11 cellular contexts compared by ENCODE assay signal in genomic region chr1:81804320-81804719, GRCh38. TPM values are rescaled to one million over a fixed set of nuclear protein-coding genes. Genes with fewer than 3 reads are reported as not detected.
A peak's percentile ranks its signal among the peaks of the same experiment; 100 is the strongest.
DNase-seq lines count a peak whose midpoint lies in the region; ATAC-seq and TF ChIP-seq lines count a peak whose summit lies in the region.
"Had no signal": no experiment of that assay in that cellular context is flagged by ENCODE, and none has a peak within 500 bp of the region (broad histone marks: within the 10 kb centered on the region; RNA-seq: fewer than 3 reads in every experiment).

No MANE protein-coding gene starts in this region.

- no peaks in the 10 kb centered on the region for H3K4me1 ChIP-seq in NT2/D1 (ENCODE audit: insufficient read depth, insufficient read length)
- H3K4me1 ChIP-seq in endocrine pancreas (ENCODE audit: control insufficient read depth, insufficient read depth, low read length) = no peaks in the 10 kb centered on the region
- peaks cover 8% of the 10 kb centered on the region for H3K4me1 ChIP-seq in lower lobe of right lung
- peaks cover 8 to 36% of the 10 kb centered on the region in 2 donors for H3K4me1 ChIP-seq in thoracic aorta (ENCODE audit: control insufficient read depth in 1 of 2, low read depth in 2 of 2)

- TF ChIP-seq CTCF in lower lobe of right lung (IDR thresholded peaks at IDR 0.05) (no peak), thoracic aorta (IDR thresholded peaks at IDR 0.05) (no peak)

- H3K9me3 Mint-ChIP-seq in activated CD4-positive, alpha-beta T cell treated with anti-CD3 and anti-CD28 coated beads, Interleukin-2, amount 10 ng/mL, durations not matched to agents 24 days and 14 days = no peaks in the 10 kb centered on the region

- H3K9ac ChIP-seq in NT2/D1 (ENCODE audit: insufficient read length, low read depth) (peak overlapping the region; percentile 99), endocrine pancreas (ENCODE audit: control insufficient read depth, insufficient read depth, low read length) (no peak overlapping the region)

- ATAC-seq in lower lobe of right lung = no peak
- ATAC-seq in thoracic aorta (ENCODE audit: insufficient number of reproducible peaks, low FRiP score, low read depth) = no peak
- no peak for ATAC-seq in HG02970 (IDR thresholded peaks at IDR 0.05; ENCODE audit: low FRiP score, unreplicated experiment)
- ATAC-seq: T-cell had no signal

- no peak overlapping the region for H3K27ac Mint-ChIP-seq in activated CD4-positive, alpha-beta T cell treated with anti-CD3 and anti-CD28 coated beads, Interleukin-2, amount 10 ng/mL, durations not matched to agents 24 days and 14 days
- H3K27ac Mint-ChIP-seq: T-cell had no signal

- peaks cover 52% of the 10 kb centered on the region for H3K27me3 Mint-ChIP-seq in activated CD4-positive, alpha-beta T cell treated with anti-CD3 and anti-CD28 coated beads, Interleukin-2, amount 10 ng/mL, durations not matched to agents 24 days and 14 days

- H3K27ac ChIP-seq in lower lobe of right lung (peak overlapping the region; percentile 91), thoracic aorta (peak overlapping the region in 1 of 2 donors; percentile 98)

- no peaks in the 10 kb centered on the region for H3K36me3 ChIP-seq in NT2/D1 (ENCODE audit: insufficient read depth, insufficient read length, low read length)
- H3K36me3 ChIP-seq in endocrine pancreas (ENCODE audit: control insufficient read depth, insufficient read depth, low read length) = no peaks in the 10 kb centered on the region
- H3K36me3 ChIP-seq in lower lobe of right lung = no peaks in the 10 kb centered on the region
- no peaks in the 10 kb centered on the region for H3K36me3 ChIP-seq in thoracic aorta
- H3K36me3 ChIP-seq: MG63 had no signal

- no peaks in the 10 kb centered on the region for H3K27me3 ChIP-seq in NT2/D1 (ENCODE audit: insufficient read depth, insufficient read length)
- H3K27me3 ChIP-seq in endocrine pancreas (ENCODE audit: control insufficient read depth, insufficient read depth, low read length) = peaks cover 5% of the 10 kb centered on the region
- peaks cover 9% of the 10 kb centered on the region for H3K27me3 ChIP-seq in lower lobe of right lung (ENCODE audit: low read depth)
- H3K27me3 ChIP-seq in thoracic aorta (replicated peaks; ENCODE audit: insufficient read depth) = no peaks in the 10 kb centered on the region

- H3K4me1 Mint-ChIP-seq in activated CD4-positive, alpha-beta T cell treated with anti-CD3 and anti-CD28 coated beads, Interleukin-2, amount 10 ng/mL, durations not matched to agents 24 days and 14 days = no peaks in the 10 kb centered on the region

- H3K4me3 Mint-ChIP-seq in activated CD4-positive, alpha-beta T cell treated with anti-CD3 and anti-CD28 coated beads, Interleukin-2, amount 10 ng/mL, durations not matched to agents 24 days and 14 days = no peak overlapping the region
- H3K4me3 Mint-ChIP-seq: T-cell had no signal

- no peaks in the 10 kb centered on the region for H3K36me3 Mint-ChIP-seq in activated CD4-positive, alpha-beta T cell treated with anti-CD3 and anti-CD28 coated beads, Interleukin-2, amount 10 ng/mL, durations not matched to agents 24 days and 14 days (ENCODE audit: low read depth)
- H3K36me3 Mint-ChIP-seq: T-cell had no signal

- intact Hi-C loops in lower lobe of right lung (cut with DNase I) = no loop called here
- intact Hi-C loops in activated CD4-positive, alpha-beta T cell treated with anti-CD3 and anti-CD28 coated beads, Interleukin-2, amount 10 ng/mL, durations not matched to agents 24 days and 14 days (cut with micrococcal nuclease) = no loop called here

- DNase-seq in NT2/D1 (ENCODE audit: low read depth, low spot score) = peak; percentile 40
- no peak for DNase-seq in lower lobe of right lung
- no peak for DNase-seq in thoracic aorta (ENCODE audit: low spot score)
- no peak for DNase-seq in activated CD4-positive, alpha-beta T cell treated with anti-CD3 and anti-CD28 coated beads, Interleukin-2, amount 10 ng/mL, durations not matched to agents 24 days and 14 days
- no peak for DNase-seq in NCI-H1092 (lab: John Stamatoyannopoulos, UW)
- DNase-seq: head of caudate nucleus, MG63, NCI-H526, T-cell had no signal

- no peaks in the 10 kb centered on the region for H3K9me3 ChIP-seq in NT2/D1 (ENCODE audit: insufficient read depth, low read length)
- no peaks in the 10 kb centered on the region for H3K9me3 ChIP-seq in endocrine pancreas (ENCODE audit: control insufficient read depth, low read length)
- H3K9me3 ChIP-seq in lower lobe of right lung = no peaks in the 10 kb centered on the region
- no peaks in the 10 kb centered on the region for H3K9me3 ChIP-seq in thoracic aorta
- H3K9me3 ChIP-seq: MG63 had no signal

- H3K4me3 ChIP-seq in NT2/D1 (ENCODE audit: insufficient read length, low read depth) (peak overlapping the region; percentile 96), endocrine pancreas (ENCODE audit: control insufficient read depth, insufficient read depth, low read length) (peak overlapping the region; percentile 66), lower lobe of right lung (peak overlapping the region; percentile 76), thoracic aorta (peak overlapping the region; percentile 96)
- H3K4me3 ChIP-seq: MG63 had no signal

RNA-seq across cellular contexts. Expression of gene ADGRL2, which starts 3.6 kb away (rescaled TPM):
- total RNA-seq in lower lobe of right lung = 97.9 TPM
- 10 to 100 TPM; 53.3 to 67.2 TPM for total RNA-seq in thoracic aorta
- 0.05 and 0.17 TPM in 2 replicates for total RNA-seq in activated CD4-positive, alpha-beta T cell treated with anti-CD3 and anti-CD28 coated beads, Interleukin-2, amount 10 ng/mL, durations not matched to agents 24 days and 14 days

Comparison
In these comparisons a context has a peak if more than half of its experiments do, and no peak if none do; other contexts are left out.
1. RNA of gene ADGRL2, which starts 3.6 kb away (total RNA-seq): 97.9 TPM in lower lobe of right lung (single experiment) and 53.3 to 67.2 TPM in thoracic aorta; 0.05 to 0.17 TPM in activated CD4-positive, alpha-beta T cell treated with anti-CD3 and anti-CD28 coated beads, Interleukin-2, amount 10 ng/mL, durations not matched to agents 24 days and 14 days; every median in the first group is over 10 times any median in the second.
2. Peak in every context shown above with its lines, with median percentiles within 50 percentile points of each other: H3K4me3 ChIP-seq.